8 cellular contexts compared by ENCODE assay signal in the genomic region with DNA sequence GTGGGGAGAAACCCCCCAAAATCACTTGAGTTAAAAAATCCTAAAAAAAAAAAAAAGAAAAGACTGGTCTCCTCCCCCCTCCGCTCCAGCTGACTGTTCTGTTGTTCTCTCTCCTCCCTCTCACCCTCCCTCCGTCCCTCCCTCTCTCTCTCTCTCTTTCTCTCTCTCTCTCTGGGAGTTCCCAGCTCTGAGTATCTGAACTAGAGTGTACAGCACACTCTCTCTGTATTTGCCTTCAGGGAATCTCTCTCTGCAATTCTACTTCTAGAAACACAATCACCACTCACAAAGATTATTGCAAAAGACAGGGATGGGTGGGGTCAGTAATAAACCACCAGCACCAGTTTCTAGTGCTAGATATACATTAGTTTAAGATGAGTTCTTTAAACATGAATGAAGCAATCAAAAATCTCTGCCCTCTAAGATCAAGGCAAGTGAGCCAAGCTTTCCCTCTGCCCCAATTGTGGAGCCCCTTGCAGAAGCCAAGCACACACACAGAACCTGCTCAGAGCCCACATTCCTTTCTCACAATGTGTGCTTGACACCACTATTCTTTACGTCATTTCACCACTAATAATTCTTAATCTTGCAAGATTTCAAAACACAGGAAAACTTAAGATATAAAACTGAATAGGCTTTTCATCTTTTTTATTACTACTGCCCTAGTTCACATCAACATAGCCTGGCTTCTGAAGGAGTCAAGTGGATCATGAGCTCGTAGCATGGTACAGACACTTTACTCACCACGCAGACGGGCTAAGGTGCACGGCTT.
A peak's percentile ranks its signal among the peaks of the same experiment; 100 is the strongest.
DNase-seq lines count a peak whose midpoint lies in the region; ATAC-seq and TF ChIP-seq lines count a peak whose summit lies in the region.

No MANE protein-coding gene starts in this region.

- no peak overlapping the region for H3K4ac ChIP-seq in neuronal stem cell (ENCODE audit: low read length)

- no peaks in the 10 kb centered on the region for H3K36me3 ChIP-seq in ascending aorta
- H3K36me3 ChIP-seq in gastrocnemius medialis, result no peaks in the 10 kb centered on the region
- peaks cover 0 to 8% of the 10 kb centered on the region in 2 donors for H3K36me3 ChIP-seq in neuronal stem cell (replicated peaks in 1 of 2; ENCODE audit: control insufficient read depth in 2 of 2, insufficient read depth in 2 of 2, low read length in 2 of 2)

- no peak overlapping the region for H2BK5ac ChIP-seq in neuronal stem cell (ENCODE audit: low read length)

- H3K4me3 ChIP-seq in ascending aorta, result peak overlapping the region; percentile 39 to 67
- H3K4me3 ChIP-seq in right cardiac atrium (ENCODE audit: low read length), result peak overlapping the region; percentile 68
- peak overlapping the region; percentile 32 to 55 (median 52) for H3K4me3 ChIP-seq in gastrocnemius medialis
- no peak overlapping the region for H3K4me3 ChIP-seq in neuronal stem cell (ENCODE audit: low read length in 2 of 2)

- intact Hi-C loops in ascending aorta (cut with DNase I), result loop anchor here (2.0 kb wide), 1 partner anchor 20 kb away; no protein-coding TSS in a partner anchor
- intact Hi-C loops in right cardiac atrium (cut with DNase I), result no loop called here
- intact Hi-C loops in gastrocnemius medialis (cut with DNase I; ENCODE audit: low total_unique reads), result no loop called here

- H3K27ac ChIP-seq in ascending aorta (peak overlapping the region; percentile 76 to 82), right cardiac atrium (ENCODE audit: low read length) (peak overlapping the region; percentile 100), gastrocnemius medialis (peak overlapping the region in 3 of 4 donors; percentile 79 to 88 (median 86)), neuronal stem cell (replicated peaks; ENCODE audit: low read length) (no peak overlapping the region)

- no peak overlapping the region for H2BK120ac ChIP-seq in neuronal stem cell (ENCODE audit: low read depth, low read length)

- no peak overlapping the region for H2AFZ ChIP-seq in neuronal stem cell (ENCODE audit: low read length)

- H4K8ac ChIP-seq in neuronal stem cell (ENCODE audit: low read depth, low read length), result no peak overlapping the region

- H4K91ac ChIP-seq in neuronal stem cell (ENCODE audit: low read depth, low read length, poor library complexity), result no peak overlapping the region

- no peak overlapping the region for H2BK12ac ChIP-seq in neuronal stem cell (ENCODE audit: low read length)

- H3K9ac ChIP-seq in neuronal stem cell (ENCODE audit: low read depth, low read length, poor library complexity), result no peak overlapping the region

- TF ChIP-seq CTCF in ascending aorta (IDR thresholded peaks at IDR 0.05), result no peak
- TF ChIP-seq CTCF in gastrocnemius medialis (IDR thresholded peaks at IDR 0.05 in 4 of 5, conservative IDR thresholded peaks at IDR 0.05 in 1 of 5), result no peak

- no peak overlapping the region for H2AK5ac ChIP-seq in neuronal stem cell (ENCODE audit: low read depth, low read length)

- peak; percentile 95 to 97 for ATAC-seq in right cardiac atrium
- peak; percentile 88 for ATAC-seq in gastrocnemius medialis
- ATAC-seq in GM18861 (IDR thresholded peaks at IDR 0.05; ENCODE audit: unreplicated experiment), result no peak

- TF ChIP-seq POLR2A in gastrocnemius medialis (IDR thresholded peaks at IDR 0.05), result peak in 1 of 2 donors; percentile 3

- H3K4me1 ChIP-seq in ascending aorta (peaks cover 5 to 13% of the 10 kb centered on the region in 2 donors), right cardiac atrium (ENCODE audit: control insufficient read depth, insufficient read depth, low read length) (peaks cover 5% of the 10 kb centered on the region), gastrocnemius medialis (peaks cover 55 to 60% of the 10 kb centered on the region in 2 donors), neuronal stem cell (ENCODE audit: control insufficient read depth in 2 of 2, insufficient read depth in 1 of 2, low read depth in 1 of 2, low read length in 2 of 2) (peaks cover 10 to 17% of the 10 kb centered on the region in 2 donors)

- no peak overlapping the region for H3K18ac ChIP-seq in neuronal stem cell (ENCODE audit: low read length)

- H2BK15ac ChIP-seq in neuronal stem cell (ENCODE audit: low read length), result no peak overlapping the region

- H3K27me3 ChIP-seq in ascending aorta (no peaks in the 10 kb centered on the region), right cardiac atrium (ENCODE audit: control insufficient read depth, insufficient read depth) (no peaks in the 10 kb centered on the region), gastrocnemius medialis (no peaks in the 10 kb centered on the region), neuronal stem cell (ENCODE audit: control insufficient read depth in 3 of 3, insufficient read depth in 3 of 3, low read depth in 1 of 3, low read length in 3 of 3) (no peaks in the 10 kb centered on the region)

- H3K9me3 ChIP-seq in ascending aorta (no peaks in the 10 kb centered on the region), right cardiac atrium (ENCODE audit: control insufficient read depth, low read length) (no peaks in the 10 kb centered on the region), gastrocnemius medialis (no peaks in the 10 kb centered on the region), neuronal stem cell (replicated peaks in 1 of 2; ENCODE audit: control insufficient read depth in 2 of 2, insufficient read depth in 1 of 2, low read depth in 1 of 2, low read length in 2 of 2) (peaks cover 0 to 3% of the 10 kb centered on the region in 2 donors)

- H3K14ac ChIP-seq in neuronal stem cell (ENCODE audit: low read length), result no peak overlapping the region

- in situ Hi-C loops in gastrocnemius medialis (cut with MboI; ENCODE audit: low sequenced_read_pairs in 4 of 4), result no loop called here

- DNase-seq in GM04504 (ENCODE audit: low read depth), result peak; percentile 75
- DNase-seq in ascending aorta (ENCODE audit: low spot score in 2 of 2), result peak in 1 of 2 donors; percentile 71
- no peak for DNase-seq in right cardiac atrium
- peak; percentile 54 to 60 for DNase-seq in gastrocnemius medialis
- no peak for DNase-seq in activated CD8-positive, alpha-beta memory T cell treated with anti-CD3 and anti-CD28 coated beads, Interleukin-2, amount 50 U/mL, for 4 hours
- no peak for DNase-seq in activated effector memory CD4-positive, alpha-beta T cell treated with Interleukin-2 at 50 U/mL for 16 hours
- DNase-seq in neuronal stem cell (ENCODE audit: low spot score), result no peak

- WGBS in right cardiac atrium, result 48% methylated on average over 7 of the region's 7 CpGs
- WGBS in neuronal stem cell (ENCODE audit: extremely low coverage in 2 of 2, insufficient read length in 2 of 2, insufficient replicate concordance in 1 of 2), 2 donors, result no CpG with 5 or more reads among the region's 7 CpGs

- H3K79me1 ChIP-seq in neuronal stem cell (ENCODE audit: low read depth, low read length), result peaks cover 3% of the 10 kb centered on the region

- no peak overlapping the region for H3K23ac ChIP-seq in neuronal stem cell (ENCODE audit: low read depth, low read length, poor library complexity)

- H3K4me2 ChIP-seq in neuronal stem cell (ENCODE audit: insufficient read depth, low read length, poor library complexity, severe bottlenecking), result no peak overlapping the region

Comparison
In these comparisons a context has a peak if more than half of its experiments do, and no peak if none do; other contexts are left out.
1. DNase-seq: peak in GM04504 (single experiment) and gastrocnemius medialis (2 of 2); none in right cardiac atrium (0 of 3), activated CD8-positive, alpha-beta memory T cell treated with anti-CD3 and anti-CD28 coated beads, Interleukin-2, amount 50 U/mL, for 4 hours (single experiment), activated effector memory CD4-positive, alpha-beta T cell treated with Interleukin-2 at 50 U/mL for 16 hours (single experiment) and neuronal stem cell (single experiment).
2. H3K4me3 ChIP-seq: peak in ascending aorta (2 of 2), right cardiac atrium (single experiment) and gastrocnemius medialis (4 of 4); none in neuronal stem cell (0 of 2).